In genomic region chr16:57115504-57116182, GRCh38 we compare ENCODE assay signal across 12 cellular contexts. TPM values are rescaled to one million over a fixed set of nuclear protein-coding genes. Genes with fewer than 3 reads are reported as not detected.
A peak's percentile ranks its signal among the peaks of the same experiment; 100 is the strongest.
DNase-seq lines count a peak whose midpoint lies in the region; ATAC-seq and TF ChIP-seq lines count a peak whose summit lies in the region.
"Had no signal": no experiment of that assay in that cellular context is flagged by ENCODE, and none has a peak within 500 bp of the region (broad histone marks: within the 10 kb centered on the region; RNA-seq: fewer than 3 reads in every experiment).

No MANE protein-coding gene starts in this region.

- no peaks in the 10 kb centered on the region for H3K9me3 Mint-ChIP-seq in Caco-2 (ENCODE audit: unreplicated experiment)
- H3K9me3 Mint-ChIP-seq: activated T-cell treated with anti-CD3 and anti-CD28 coated beads, Interleukin-2, amount 50 U/mL, for 4 hours had no signal

- no peak overlapping the region for H3K4me3 ChIP-seq in testis
- H3K4me3 ChIP-seq in Caco-2 (ENCODE audit: low read depth, low read length) = no peak overlapping the region
- H3K4me3 ChIP-seq: smooth muscle cell, thoracic aorta had no signal

- DNase-seq in NCI-H2227 (lab: John Stamatoyannopoulos, UW; ENCODE audit: unreplicated experiment) (peak; percentile 92), cerebellum (ENCODE audit: low spot score) (peak; percentile 72), left kidney (ENCODE audit: low read depth, low spot score) (peak; percentile 53), testis (peak; percentile 81), Caco-2 (no peak), HPDE6-E6E7 (ENCODE audit: extremely low spot score) (no peak)
- DNase-seq: activated T-cell treated with anti-CD3 and anti-CD28 coated beads, Interleukin-2, amount 50 U/mL, for 4 hours had no signal

- H3K27ac ChIP-seq in testis = no peak overlapping the region
- H3K27ac ChIP-seq: KMS-11, thoracic aorta had no signal

- H3K27me3 ChIP-seq in testis (no peaks in the 10 kb centered on the region), Caco-2 (replicated peaks; ENCODE audit: control insufficient read depth, insufficient read depth, low read length) (no peaks in the 10 kb centered on the region)

- TF ChIP-seq CTCF in testis (IDR thresholded peaks at IDR 0.05) (no peak), Caco-2 (IDR thresholded peaks at IDR 0.05; ENCODE audit: insufficient read depth in 1 of 2, low read depth in 1 of 2, low read length in 1 of 2, severe bottlenecking in 1 of 2, unreplicated experiment in 1 of 2) (no peak)

- H3K27ac Mint-ChIP-seq in Caco-2 (ENCODE audit: unreplicated experiment) = no peak overlapping the region

- POLR2A ChIA-PET in Caco-2 (lab: Charles Lee) = interaction anchor here (0.7 kb wide), 1 partner anchor 23 kb away, joined by 4 read pairs; no protein-coding TSS in a partner anchor

- TF ChIP-seq POLR2A in testis (IDR thresholded peaks at IDR 0.05) = no peak

- CTCF ChIA-PET in Caco-2 (lab: Charles Lee) = no interaction called here

- no peaks in the 10 kb centered on the region for H3K4me1 Mint-ChIP-seq in Caco-2 (ENCODE audit: low read depth, unreplicated experiment)

- intact Hi-C loops in testis (cut with DNase I; ENCODE audit: low total_unique reads) = no loop called here
- intact Hi-C loops in Caco-2 (cut with micrococcal nuclease; ENCODE audit: unreplicated experiment) = no loop called here

- no peak overlapping the region for H3K4me3 Mint-ChIP-seq in Caco-2 (ENCODE audit: unreplicated experiment)
- H3K4me3 Mint-ChIP-seq: activated T-cell treated with anti-CD3 and anti-CD28 coated beads, Interleukin-2, amount 50 U/mL, for 4 hours had no signal

- H3K27me3 Mint-ChIP-seq in Caco-2 (ENCODE audit: insufficient read depth, unreplicated experiment) = no peaks in the 10 kb centered on the region

- WGBS in testis, 2 donors = 13 to 38% methylated on average over 11 to 25 of the region's 25 CpGs

- H3K36me3 Mint-ChIP-seq in Caco-2 (ENCODE audit: insufficient read depth, unreplicated experiment) = no peaks in the 10 kb centered on the region

- no TSS peak for BruUV-seq in Caco-2 (replicated peaks; lab: Mats Ljungman, UMichigan)

- H3K9me3 ChIP-seq in testis = no peaks in the 10 kb centered on the region
- no peaks in the 10 kb centered on the region for H3K9me3 ChIP-seq in Caco-2
- H3K9me3 ChIP-seq: thoracic aorta had no signal

- no peaks in the 10 kb centered on the region for H3K36me3 ChIP-seq in testis (ENCODE audit: low read depth, missing control alignments)
- H3K36me3 ChIP-seq in Caco-2 (ENCODE audit: control insufficient read depth, insufficient read depth, low read length) = peaks cover 3% of the 10 kb centered on the region; the same call in 1 of the 2 replicates
- H3K36me3 ChIP-seq: thoracic aorta had no signal

- no peak for ATAC-seq in GM21360 (IDR thresholded peaks at IDR 0.05; ENCODE audit: unreplicated experiment)
- ATAC-seq: activated T-cell treated with anti-CD3 and anti-CD28 coated beads, Interleukin-2, amount 50 U/mL, for 4 hours; HCT116 had no signal

- H3K4me1 ChIP-seq in testis (peaks cover 18% of the 10 kb centered on the region), Caco-2 (no peaks in the 10 kb centered on the region; the same call in 1 of the 2 replicates)

RNA-seq across cellular contexts. Expression of gene CPNE2, which starts 23.3 kb away (rescaled TPM):
- total RNA-seq in cerebellum = 42.8 TPM
- total RNA-seq in testis = 10 to 100 TPM; 18.3 to 25.2 TPM
- 51.8 TPM for polyA plus RNA-seq in testis (ENCODE audit: insufficient read depth, low read depth, low replicate concordance)
- 37.7 and 46.3 TPM in 2 replicates for total RNA-seq in Caco-2 (2022)

Comparison
In these comparisons a context has a peak if more than half of its experiments do, and no peak if none do; other contexts are left out.
1. DNase-seq: peak in NCI-H2227 (single experiment), cerebellum (single experiment), left kidney (single experiment) and testis (single experiment); none in Caco-2 (0 of 2) and HPDE6-E6E7 (single experiment).